ENCODE assay signal across 2 cellular contexts in the genomic region with DNA sequence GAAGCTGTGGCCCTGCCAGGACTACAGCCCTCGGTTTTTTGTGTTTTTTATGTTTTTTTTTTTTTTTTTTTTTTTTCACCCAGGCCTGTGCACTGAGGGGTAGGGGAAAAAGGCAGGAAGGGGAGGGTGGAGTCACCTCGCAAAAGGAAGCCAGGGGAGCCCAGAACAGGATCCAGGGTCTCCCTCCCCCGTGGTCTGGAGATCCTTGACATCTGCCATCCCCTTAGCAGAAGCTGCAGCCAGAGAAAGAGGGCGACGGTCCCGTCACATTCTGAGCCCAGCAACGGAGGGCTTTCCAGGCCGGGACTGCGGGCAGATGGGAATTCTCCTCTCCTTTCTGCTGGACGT.
TF ChIP-seq lines count a peak whose summit lies in the region.

No MANE protein-coding gene starts in this region.

TF ChIP-seq in GM23338, 12 proteins besides CTCF, POLR2A, EP300 and RAD21 (continued from another document):
- TF ChIP-seq, protein P1, sequence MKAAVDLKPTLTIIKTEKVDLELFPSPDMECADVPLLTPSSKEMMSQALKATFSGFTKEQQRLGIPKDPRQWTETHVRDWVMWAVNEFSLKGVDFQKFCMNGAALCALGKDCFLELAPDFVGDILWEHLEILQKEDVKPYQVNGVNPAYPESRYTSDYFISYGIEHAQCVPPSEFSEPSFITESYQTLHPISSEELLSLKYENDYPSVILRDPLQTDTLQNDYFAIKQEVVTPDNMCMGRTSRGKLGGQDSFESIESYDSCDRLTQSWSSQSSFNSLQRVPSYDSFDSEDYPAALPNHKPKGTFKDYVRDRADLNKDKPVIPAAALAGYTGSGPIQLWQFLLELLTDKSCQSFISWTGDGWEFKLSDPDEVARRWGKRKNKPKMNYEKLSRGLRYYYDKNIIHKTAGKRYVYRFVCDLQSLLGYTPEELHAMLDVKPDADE (IDR thresholded peaks at IDR 0.05) = no peak
- TF ChIP-seq, protein P2, sequence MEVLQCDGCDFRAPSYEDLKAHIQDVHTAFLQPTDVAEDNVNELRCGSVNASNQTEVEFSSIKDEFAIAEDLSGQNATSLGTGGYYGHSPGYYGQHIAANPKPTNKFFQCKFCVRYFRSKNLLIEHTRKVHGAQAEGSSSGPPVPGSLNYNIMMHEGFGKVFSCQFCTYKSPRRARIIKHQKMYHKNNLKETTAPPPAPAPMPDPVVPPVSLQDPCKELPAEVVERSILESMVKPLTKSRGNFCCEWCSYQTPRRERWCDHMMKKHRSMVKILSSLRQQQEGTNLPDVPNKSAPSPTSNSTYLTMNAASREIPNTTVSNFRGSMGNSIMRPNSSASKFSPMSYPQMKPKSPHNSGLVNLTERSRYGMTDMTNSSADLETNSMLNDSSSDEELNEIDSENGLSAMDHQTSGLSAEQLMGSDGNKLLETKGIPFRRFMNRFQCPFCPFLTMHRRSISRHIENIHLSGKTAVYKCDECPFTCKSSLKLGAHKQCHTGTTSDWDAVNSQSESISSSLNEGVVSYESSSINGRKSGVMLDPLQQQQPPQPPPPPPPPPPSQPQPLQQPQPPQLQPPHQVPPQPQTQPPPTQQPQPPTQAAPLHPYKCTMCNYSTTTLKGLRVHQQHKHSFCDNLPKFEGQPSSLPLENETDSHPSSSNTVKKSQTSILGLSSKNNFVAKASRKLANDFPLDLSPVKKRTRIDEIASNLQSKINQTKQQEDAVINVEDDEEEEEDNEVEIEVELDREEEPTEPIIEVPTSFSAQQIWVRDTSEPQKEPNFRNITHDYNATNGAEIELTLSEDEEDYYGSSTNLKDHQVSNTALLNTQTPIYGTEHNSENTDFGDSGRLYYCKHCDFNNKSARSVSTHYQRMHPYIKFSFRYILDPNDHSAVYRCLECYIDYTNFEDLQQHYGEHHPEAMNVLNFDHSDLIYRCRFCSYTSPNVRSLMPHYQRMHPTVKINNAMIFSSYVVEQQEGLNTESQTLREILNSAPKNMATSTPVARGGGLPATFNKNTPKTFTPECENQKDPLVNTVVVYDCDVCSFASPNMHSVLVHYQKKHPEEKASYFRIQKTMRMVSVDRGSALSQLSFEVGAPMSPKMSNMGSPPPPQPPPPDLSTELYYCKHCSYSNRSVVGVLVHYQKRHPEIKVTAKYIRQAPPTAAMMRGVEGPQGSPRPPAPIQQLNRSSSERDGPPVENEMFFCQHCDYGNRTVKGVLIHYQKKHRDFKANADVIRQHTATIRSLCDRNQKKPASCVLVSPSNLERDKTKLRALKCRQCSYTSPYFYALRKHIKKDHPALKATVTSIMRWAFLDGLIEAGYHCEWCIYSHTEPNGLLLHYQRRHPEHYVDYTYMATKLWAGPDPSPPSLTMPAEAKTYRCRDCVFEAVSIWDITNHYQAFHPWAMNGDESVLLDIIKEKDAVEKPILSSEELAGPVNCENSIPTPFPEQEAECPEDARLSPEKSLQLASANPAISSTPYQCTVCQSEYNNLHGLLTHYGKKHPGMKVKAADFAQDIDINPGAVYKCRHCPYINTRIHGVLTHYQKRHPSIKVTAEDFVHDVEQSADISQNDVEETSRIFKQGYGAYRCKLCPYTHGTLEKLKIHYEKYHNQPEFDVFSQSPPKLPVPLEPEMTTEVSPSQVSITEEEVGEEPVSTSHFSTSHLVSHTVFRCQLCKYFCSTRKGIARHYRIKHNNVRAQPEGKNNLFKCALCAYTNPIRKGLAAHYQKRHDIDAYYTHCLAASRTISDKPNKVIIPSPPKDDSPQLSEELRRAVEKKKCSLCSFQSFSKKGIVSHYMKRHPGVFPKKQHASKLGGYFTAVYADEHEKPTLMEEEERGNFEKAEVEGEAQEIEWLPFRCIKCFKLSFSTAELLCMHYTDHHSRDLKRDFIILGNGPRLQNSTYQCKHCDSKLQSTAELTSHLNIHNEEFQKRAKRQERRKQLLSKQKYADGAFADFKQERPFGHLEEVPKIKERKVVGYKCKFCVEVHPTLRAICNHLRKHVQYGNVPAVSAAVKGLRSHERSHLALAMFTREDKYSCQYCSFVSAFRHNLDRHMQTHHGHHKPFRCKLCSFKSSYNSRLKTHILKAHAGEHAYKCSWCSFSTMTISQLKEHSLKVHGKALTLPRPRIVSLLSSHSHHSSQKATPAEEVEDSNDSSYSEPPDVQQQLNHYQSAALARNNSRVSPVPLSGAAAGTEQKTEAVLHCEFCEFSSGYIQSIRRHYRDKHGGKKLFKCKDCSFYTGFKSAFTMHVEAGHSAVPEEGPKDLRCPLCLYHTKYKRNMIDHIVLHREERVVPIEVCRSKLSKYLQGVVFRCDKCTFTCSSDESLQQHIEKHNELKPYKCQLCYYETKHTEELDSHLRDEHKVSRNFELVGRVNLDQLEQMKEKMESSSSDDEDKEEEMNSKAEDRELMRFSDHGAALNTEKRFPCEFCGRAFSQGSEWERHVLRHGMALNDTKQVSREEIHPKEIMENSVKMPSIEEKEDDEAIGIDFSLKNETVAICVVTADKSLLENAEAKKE (CRISPR knock-in tag; IDR thresholded peaks at IDR 0.05) = no peak
- TF ChIP-seq CREB1 (CRISPR knock-in tag; IDR thresholded peaks at IDR 0.05; ENCODE audit: low read depth) (no peak), ZNF331 (CRISPR knock-in tag; IDR thresholded peaks at IDR 0.05; ENCODE audit: low read depth) (no peak), STAT1 (IDR thresholded peaks at IDR 0.05; ENCODE audit: unreplicated experiment) (no peak), EZH2phosphoT487 (IDR thresholded peaks at IDR 0.05; ENCODE audit: unreplicated experiment) (no peak), ZNF114 (CRISPR knock-in tag; IDR thresholded peaks at IDR 0.05) (no peak), NANOG (IDR thresholded peaks at IDR 0.05; ENCODE audit: borderline replicate concordance) (no peak)

TF ChIP-seq in WTC11, 78 proteins besides CTCF, POLR2A, EP300 and RAD21 (continued from another document):
- TF ChIP-seq, protein P3, sequence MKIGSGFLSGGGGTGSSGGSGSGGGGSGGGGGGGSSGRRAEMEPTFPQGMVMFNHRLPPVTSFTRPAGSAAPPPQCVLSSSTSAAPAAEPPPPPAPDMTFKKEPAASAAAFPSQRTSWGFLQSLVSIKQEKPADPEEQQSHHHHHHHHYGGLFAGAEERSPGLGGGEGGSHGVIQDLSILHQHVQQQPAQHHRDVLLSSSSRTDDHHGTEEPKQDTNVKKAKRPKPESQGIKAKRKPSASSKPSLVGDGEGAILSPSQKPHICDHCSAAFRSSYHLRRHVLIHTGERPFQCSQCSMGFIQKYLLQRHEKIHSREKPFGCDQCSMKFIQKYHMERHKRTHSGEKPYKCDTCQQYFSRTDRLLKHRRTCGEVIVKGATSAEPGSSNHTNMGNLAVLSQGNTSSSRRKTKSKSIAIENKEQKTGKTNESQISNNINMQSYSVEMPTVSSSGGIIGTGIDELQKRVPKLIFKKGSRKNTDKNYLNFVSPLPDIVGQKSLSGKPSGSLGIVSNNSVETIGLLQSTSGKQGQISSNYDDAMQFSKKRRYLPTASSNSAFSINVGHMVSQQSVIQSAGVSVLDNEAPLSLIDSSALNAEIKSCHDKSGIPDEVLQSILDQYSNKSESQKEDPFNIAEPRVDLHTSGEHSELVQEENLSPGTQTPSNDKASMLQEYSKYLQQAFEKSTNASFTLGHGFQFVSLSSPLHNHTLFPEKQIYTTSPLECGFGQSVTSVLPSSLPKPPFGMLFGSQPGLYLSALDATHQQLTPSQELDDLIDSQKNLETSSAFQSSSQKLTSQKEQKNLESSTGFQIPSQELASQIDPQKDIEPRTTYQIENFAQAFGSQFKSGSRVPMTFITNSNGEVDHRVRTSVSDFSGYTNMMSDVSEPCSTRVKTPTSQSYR (CRISPR knock-in tag; IDR thresholded peaks at IDR 0.05) = no peak
- TF ChIP-seq, protein P4, sequence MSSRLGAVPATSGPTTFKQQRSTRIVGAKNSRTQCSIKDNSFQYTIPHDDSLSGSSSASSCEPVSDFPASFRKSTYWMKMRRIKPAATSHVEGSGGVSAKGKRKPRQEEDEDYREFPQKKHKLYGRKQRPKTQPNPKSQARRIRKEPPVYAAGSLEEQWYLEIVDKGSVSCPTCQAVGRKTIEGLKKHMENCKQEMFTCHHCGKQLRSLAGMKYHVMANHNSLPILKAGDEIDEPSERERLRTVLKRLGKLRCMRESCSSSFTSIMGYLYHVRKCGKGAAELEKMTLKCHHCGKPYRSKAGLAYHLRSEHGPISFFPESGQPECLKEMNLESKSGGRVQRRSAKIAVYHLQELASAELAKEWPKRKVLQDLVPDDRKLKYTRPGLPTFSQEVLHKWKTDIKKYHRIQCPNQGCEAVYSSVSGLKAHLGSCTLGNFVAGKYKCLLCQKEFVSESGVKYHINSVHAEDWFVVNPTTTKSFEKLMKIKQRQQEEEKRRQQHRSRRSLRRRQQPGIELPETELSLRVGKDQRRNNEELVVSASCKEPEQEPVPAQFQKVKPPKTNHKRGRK (CRISPR knock-in tag; IDR thresholded peaks at IDR 0.05; ENCODE audit: borderline replicate concordance) = no peak
- TF ChIP-seq TCF7 (CRISPR knock-in tag; IDR thresholded peaks at IDR 0.05; ENCODE audit: low read depth) = no peak
- no peak for TF ChIP-seq ZNF423 (CRISPR knock-in tag; IDR thresholded peaks at IDR 0.05)
- no peak for TF ChIP-seq ELF4 (CRISPR knock-in tag; IDR thresholded peaks at IDR 0.05; ENCODE audit: low read depth)
- TF ChIP-seq HMGA2 (CRISPR knock-in tag; IDR thresholded peaks at IDR 0.05) = no peak
- no peak for TF ChIP-seq JUN (CRISPR knock-in tag; IDR thresholded peaks at IDR 0.05)
- TF ChIP-seq, protein P5, sequence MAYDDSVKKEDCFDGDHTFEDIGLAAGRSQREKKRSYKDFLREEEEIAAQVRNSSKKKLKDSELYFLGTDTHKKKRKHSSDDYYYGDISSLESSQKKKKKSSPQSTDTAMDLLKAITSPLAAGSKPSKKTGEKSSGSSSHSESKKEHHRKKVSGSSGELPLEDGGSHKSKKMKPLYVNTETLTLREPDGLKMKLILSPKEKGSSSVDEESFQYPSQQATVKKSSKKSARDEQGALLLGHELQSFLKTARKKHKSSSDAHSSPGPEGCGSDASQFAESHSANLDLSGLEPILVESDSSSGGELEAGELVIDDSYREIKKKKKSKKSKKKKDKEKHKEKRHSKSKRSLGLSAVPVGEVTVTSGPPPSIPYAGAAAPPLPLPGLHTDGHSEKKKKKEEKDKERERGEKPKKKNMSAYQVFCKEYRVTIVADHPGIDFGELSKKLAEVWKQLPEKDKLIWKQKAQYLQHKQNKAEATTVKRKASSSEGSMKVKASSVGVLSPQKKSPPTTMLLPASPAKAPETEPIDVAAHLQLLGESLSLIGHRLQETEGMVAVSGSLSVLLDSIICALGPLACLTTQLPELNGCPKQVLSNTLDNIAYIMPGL (CRISPR knock-in tag; IDR thresholded peaks at IDR 0.05) = no peak
- no peak for TF ChIP-seq NR3C1 (CRISPR knock-in tag; conservative IDR thresholded peaks at IDR 0.05; ENCODE audit: low read depth)
- no peak for TF ChIP-seq MYBL2 (CRISPR knock-in tag; IDR thresholded peaks at IDR 0.05)
- TF ChIP-seq, protein P6, sequence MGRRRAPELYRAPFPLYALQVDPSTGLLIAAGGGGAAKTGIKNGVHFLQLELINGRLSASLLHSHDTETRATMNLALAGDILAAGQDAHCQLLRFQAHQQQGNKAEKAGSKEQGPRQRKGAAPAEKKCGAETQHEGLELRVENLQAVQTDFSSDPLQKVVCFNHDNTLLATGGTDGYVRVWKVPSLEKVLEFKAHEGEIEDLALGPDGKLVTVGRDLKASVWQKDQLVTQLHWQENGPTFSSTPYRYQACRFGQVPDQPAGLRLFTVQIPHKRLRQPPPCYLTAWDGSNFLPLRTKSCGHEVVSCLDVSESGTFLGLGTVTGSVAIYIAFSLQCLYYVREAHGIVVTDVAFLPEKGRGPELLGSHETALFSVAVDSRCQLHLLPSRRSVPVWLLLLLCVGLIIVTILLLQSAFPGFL (CRISPR knock-in tag; IDR thresholded peaks at IDR 0.05; ENCODE audit: borderline replicate concordance) = no peak
- TF ChIP-seq CREM (CRISPR knock-in tag; IDR thresholded peaks at IDR 0.05) = no peak
TF ChIP-seq in WTC11: peak in this region for 0.
